ENCODE assay signal across 1 cellular context in genomic region chr1:27141266-27142003, GRCh38.
TF ChIP-seq lines count a peak whose summit lies in the region.

No MANE protein-coding gene starts in this region.

TF ChIP-seq in SK-N-SH treated with all-trans-retinoic acid at 6 μM for 48 hours, 23 proteins besides CTCF, POLR2A, EP300 and RAD21:
- no peak for TF ChIP-seq POU6F1 (CRISPR knock-in tag; IDR thresholded peaks at IDR 0.05; ENCODE audit: borderline replicate concordance, low read depth)
- TF ChIP-seq TSHZ2 (CRISPR knock-in tag; IDR thresholded peaks at IDR 0.05), result no peak
- TF ChIP-seq GLIS3 (CRISPR knock-in tag; IDR thresholded peaks at IDR 0.05), result no peak
- no peak for TF ChIP-seq ESRRG (CRISPR knock-in tag; IDR thresholded peaks at IDR 0.05)
- no peak for TF ChIP-seq ZNF565 (CRISPR knock-in tag; conservative IDR thresholded peaks at IDR 0.05; ENCODE audit: low read depth)
